19 cellular contexts compared by ENCODE assay signal in the genomic region with DNA sequence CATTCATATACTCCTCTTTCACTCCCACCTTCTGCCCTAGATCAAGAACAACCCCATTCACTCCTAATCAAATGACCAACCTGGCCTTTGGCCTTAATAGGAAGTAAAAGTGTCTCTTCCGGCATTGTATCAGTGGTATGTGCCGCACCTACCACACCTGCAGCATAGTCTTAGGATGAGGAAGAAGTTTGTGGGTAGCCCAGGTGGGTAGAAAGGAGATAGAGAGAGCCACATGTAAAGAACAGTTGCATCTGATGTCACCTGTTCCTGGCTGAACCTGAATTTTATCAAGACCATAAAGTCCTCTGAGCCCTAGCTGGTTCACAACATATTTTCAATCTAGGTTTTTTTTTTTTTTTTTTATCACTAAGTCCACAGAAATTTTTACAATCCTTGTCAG. TPM values are rescaled to one million over a fixed set of nuclear protein-coding genes. Genes with fewer than 3 reads are reported as not detected.
A peak's percentile ranks its signal among the peaks of the same experiment; 100 is the strongest.
DNase-seq lines count a peak whose midpoint lies in the region; ATAC-seq, FAIRE-seq and TF ChIP-seq lines count a peak whose summit lies in the region.
"Had no signal": no experiment of that assay in that cellular context is flagged by ENCODE, and none has a peak within 500 bp of the region (broad histone marks: within the 10 kb centered on the region; RNA-seq: fewer than 3 reads in every experiment).

No MANE protein-coding gene starts in this region.

- no peak overlapping the region for H2AFZ ChIP-seq in HepG2 (ENCODE audit: low read length)
- H2AFZ ChIP-seq in osteoblast (ENCODE audit: low read length) = no peak overlapping the region

- FAIRE-seq in HepG2 (lab: Jason Lieb, UNC) = no peak

- H3K36me3 ChIP-seq in breast epithelium (no peaks in the 10 kb centered on the region), HepG2 (replicated peaks in 1 of 2; ENCODE audit: control insufficient read depth in 1 of 2, insufficient read depth in 2 of 2, low read length in 2 of 2) (no peaks in the 10 kb centered on the region), stomach (no peaks in the 10 kb centered on the region), uterus (no peaks in the 10 kb centered on the region), osteoblast (ENCODE audit: insufficient read depth, low read length) (no peaks in the 10 kb centered on the region), ovary (no peaks in the 10 kb centered on the region)
- H3K36me3 ChIP-seq: SJCRH30 had no signal

- H3K27ac ChIP-seq in breast epithelium (peak overlapping the region; percentile 76 to 81), HepG2 (ENCODE audit: extremely low read length, insufficient read depth, low read length) (peak overlapping the region; percentile 62), stomach (peak overlapping the region in 4 of 5 donors; percentile 28 to 70 (median 54)), uterus (no peak overlapping the region), osteoblast (ENCODE audit: low read depth, low read length) (no peak overlapping the region), ovary (no peak overlapping the region)
- H3K27ac ChIP-seq: SJCRH30 had no signal

- no TSS peak for BruUV-seq in HepG2 (replicated peaks; lab: Mats Ljungman, UMichigan)

- CTCF ChIA-PET in HepG2 (lab: Yijun Ruan, JAX; ENCODE audit: low intra/inter-chr PET ratio, low total read pairs) = no interaction called here

- H3K9me3 ChIP-seq in breast epithelium = no peaks in the 10 kb centered on the region
- H3K9me3 ChIP-seq in HepG2 (ENCODE audit: low read length) = no peaks in the 10 kb centered on the region
- no peaks in the 10 kb centered on the region for H3K9me3 ChIP-seq in stomach
- H3K9me3 ChIP-seq in uterus = no peaks in the 10 kb centered on the region
- H3K9me3 ChIP-seq in osteoblast (ENCODE audit: low read depth, low read length) = no peaks in the 10 kb centered on the region
- no peaks in the 10 kb centered on the region for H3K9me3 ChIP-seq in ovary
- H3K9me3 ChIP-seq: SJCRH30 had no signal

- no peaks in the 10 kb centered on the region for H3K79me2 ChIP-seq in HepG2 (ENCODE audit: insufficient read depth, low read length)
- H3K79me2 ChIP-seq in osteoblast (ENCODE audit: insufficient read depth, low read length) = no peaks in the 10 kb centered on the region

- H3K4me1 ChIP-seq in breast epithelium (no peaks in the 10 kb centered on the region), HepG2 (ENCODE audit: insufficient read depth, low read length) (peaks cover 57% of the 10 kb centered on the region), stomach (peaks cover 0 to 7% (median 0%) of the 10 kb centered on the region in 4 donors), uterus (no peaks in the 10 kb centered on the region), osteoblast (ENCODE audit: insufficient read depth, low read length) (peaks cover 4% of the 10 kb centered on the region), ovary (ENCODE audit: insufficient read depth) (no peaks in the 10 kb centered on the region)

- no peak for TF ChIP-seq RAD21 in HepG2 (CRISPR knock-in tag; IDR thresholded peaks at IDR 0.05)

- TF ChIP-seq EP300 in HepG2 (IDR thresholded peaks at IDR 0.05; ENCODE audit: low read depth in 2 of 2, low read length in 2 of 2) (no peak), HepG2 (CRISPR knock-in tag; IDR thresholded peaks at IDR 0.05; ENCODE audit: borderline replicate concordance) (no peak), stomach (IDR thresholded peaks at IDR 0.05) (no peak), ovary (IDR thresholded peaks at IDR 0.05) (no peak)

- intact Hi-C loops in breast epithelium (cut with DNase I; ENCODE audit: low total_unique reads) = no loop called here
- intact Hi-C loops in HepG2 (cut with micrococcal nuclease; ENCODE audit: unreplicated experiment) = no loop called here
- intact Hi-C loops in stomach (cut with DNase I; ENCODE audit: low total_unique reads) = no loop called here
- intact Hi-C loops in uterus (cut with DNase I; ENCODE audit: low total_unique reads) = no loop called here
- intact Hi-C loops in ovary (cut with DNase I) = no loop called here

- no peak for ATAC-seq in HepG2
- ATAC-seq: T-helper 17 cell had no signal

- no peak overlapping the region for H3K9ac ChIP-seq in HepG2 (ENCODE audit: insufficient read depth, low read depth, low read length)

- TF ChIP-seq CTCF in breast epithelium (IDR thresholded peaks at IDR 0.05) (no peak), HepG2 (CRISPR knock-in tag; IDR thresholded peaks at IDR 0.05) (no peak), stomach (IDR thresholded peaks at IDR 0.05) (no peak), uterus (IDR thresholded peaks at IDR 0.05) (no peak), osteoblast (IDR thresholded peaks at IDR 0.05; ENCODE audit: extremely low read depth, low read depth, low read length) (no peak), ovary (IDR thresholded peaks at IDR 0.05) (no peak)

- 100% methylated on average over 2 of the region's 2 CpGs for WGBS in HepG2 (ENCODE audit: low lambda C conversion rate)
- WGBS in stomach, 5 donors = 25 to 66% (median 31%) methylated on average over 2 of the region's 2 CpGs
- 90 to 95% (median 91%) methylated on average over 2 of the region's 2 CpGs for WGBS in ovary, 3 donors

- H3K4me2 ChIP-seq in HepG2 (ENCODE audit: low read depth, low read length) = no peak overlapping the region
- no peak overlapping the region for H3K4me2 ChIP-seq in osteoblast (ENCODE audit: insufficient read depth, low read length)

- TF ChIP-seq POLR2A in breast epithelium (IDR thresholded peaks at IDR 0.05) (no peak), HepG2 (IDR thresholded peaks at IDR 0.05; ENCODE audit: insufficient read depth in 1 of 2, low read depth in 2 of 2, low read length in 2 of 2) (no peak), stomach (IDR thresholded peaks at IDR 0.05) (no peak), uterus (IDR thresholded peaks at IDR 0.05) (no peak), ovary (IDR thresholded peaks at IDR 0.05) (no peak)

- in situ Hi-C loops in HepG2 (cut with HindIII; ENCODE audit: extremely low pct_ligation_motif_present, low pct_unique_long_range_greater_than_20kb) = no loop called here

- H3K4me3 ChIP-seq in breast epithelium = no peak overlapping the region
- H3K4me3 ChIP-seq in HepG2 (replicated peaks in 1 of 3; ENCODE audit: insufficient read depth in 1 of 3, low read depth in 2 of 3, low read length in 3 of 3) = no peak overlapping the region
- H3K4me3 ChIP-seq in stomach = no peak overlapping the region
- H3K4me3 ChIP-seq in uterus = no peak overlapping the region
- no peak overlapping the region for H3K4me3 ChIP-seq in osteoblast (ENCODE audit: insufficient read depth, low read length)
- no peak overlapping the region for H3K4me3 ChIP-seq in ovary
- H3K4me3 ChIP-seq: SJCRH30 had no signal

- H3K27me3 ChIP-seq in breast epithelium (no peaks in the 10 kb centered on the region), HepG2 (ENCODE audit: control insufficient read depth in 1 of 2, insufficient read depth in 2 of 2, low read length in 2 of 2) (no peaks in the 10 kb centered on the region), stomach (no peaks in the 10 kb centered on the region), uterus (no peaks in the 10 kb centered on the region), osteoblast (ENCODE audit: insufficient read depth, low read length) (peaks cover 4% of the 10 kb centered on the region), ovary (no peaks in the 10 kb centered on the region)
- H3K27me3 ChIP-seq: SJCRH30 had no signal

- H4K20me1 ChIP-seq in HepG2 (ENCODE audit: insufficient read depth, low read length) = no peaks in the 10 kb centered on the region
- H4K20me1 ChIP-seq in osteoblast (ENCODE audit: insufficient read depth, low read length) = no peaks in the 10 kb centered on the region

- POLR2A ChIA-PET in HepG2 (lab: Yijun Ruan, JAX) = no interaction called here

- DNase-seq in HPDE6-E6E7 (ENCODE audit: extremely low spot score) (peak; percentile 42), breast epithelium (ENCODE audit: low spot score in 2 of 2) (no peak), HepG2 (ENCODE audit: low spot score) (no peak), stomach (no peak), uterus (no peak), osteoblast (ENCODE audit: insufficient read length, low spot score, missing footprints) (no peak), NCI-H345 (lab: John Stamatoyannopoulos, UW) (no peak), ovary (no peak)
- DNase-seq: activated CD4-positive, alpha-beta memory T cell treated with anti-CD3 and anti-CD28 coated beads, Interleukin-2, amount 10 ng/mL, durations not matched to agents 7 days and 5 days; activated naive CD4-positive, alpha-beta T cell; CD4-positive, alpha-beta memory T cell; cerebellar nuclear complex; effector memory CD4-positive, alpha-beta T cell; NCI-H1105 treated with DMSO at 0.1 percent for 48 hours; NCI-H526 treated with DMSO at 0.1 percent for 48 hours; nephron progenitor cell; SJCRH30; stimulated activated CD4-positive, alpha-beta T cell treated with anti-CD3 and anti-CD28 coated beads, Interleukin-4, amount 100 ng/mL, for 24 hours; T-helper 17 cell had no signal

RNA-seq across cellular contexts. Expression of gene PTPN12, which starts 55.5 kb away (rescaled TPM):
- 100 to 1,000 TPM; 161 to 176 (median 168) TPM for total RNA-seq in breast epithelium
- 22.9 and 35.3 TPM in 2 replicates for total RNA-seq in HepG2 (2016; rRNA removed; fragmentation: Illumina TruSeq; extraction: Trizol)
- total RNA-seq in HepG2 (2016; cell fraction: cytosol; rRNA removed; fragmentation: Illumina TruSeq; extraction: Trizol; ENCODE audit: low read depth) = 32.8 and 40.0 TPM in 2 replicates
- total RNA-seq in HepG2 (2016; cell fraction: insoluble cytoplasmic fraction; rRNA removed; fragmentation: Illumina TruSeq; extraction: Trizol) = 19.5 and 36.3 TPM in 2 replicates
- 48.8 and 51.3 TPM in 2 replicates for total RNA-seq in HepG2 (2016; cell fraction: membrane; rRNA removed; fragmentation: Illumina TruSeq; extraction: Trizol)
- total RNA-seq in HepG2 (2016; cell fraction: nucleus; rRNA removed; fragmentation: Illumina TruSeq; extraction: Trizol) = 44.6 and 48.2 TPM in 2 replicates
- 56.7 and 56.8 TPM in 2 replicates for polyA plus RNA-seq in HepG2 (2011; rRNA removed)
- 27.3 and 39.9 TPM in 2 replicates for polyA plus RNA-seq in HepG2 (2011; cell fraction: cytosol; rRNA removed)
- 34.8 and 39.2 TPM in 2 replicates for polyA plus RNA-seq in HepG2 (2011; cell fraction: nucleus; rRNA removed)
- polyA plus RNA-seq in HepG2 (2012) = 65.6 and 74.1 TPM in 2 replicates
- 16.9 and 18.5 TPM in 2 replicates for polyA plus RNA-seq in HepG2 (2016; cell fraction: cytosol; fragmentation: Illumina TruSeq; extraction: Trizol; ENCODE audit: low read depth)
- polyA plus RNA-seq in HepG2 (2016; cell fraction: insoluble cytoplasmic fraction; fragmentation: Illumina TruSeq; extraction: Trizol; ENCODE audit: low read depth) = 69.5 and 80.0 TPM in 2 replicates
- 53.8 and 63.6 TPM in 2 replicates for polyA plus RNA-seq in HepG2 (2016; cell fraction: membrane; fragmentation: Illumina TruSeq; extraction: Trizol; ENCODE audit: low read depth)
- polyA plus RNA-seq in HepG2 (2016; cell fraction: nucleus; fragmentation: Illumina TruSeq; extraction: Trizol; ENCODE audit: insufficient read depth, low read depth) = 74.8 and 90.6 TPM in 2 replicates
- polyA minus RNA-seq in HepG2 (2011; rRNA and poly(A)+ RNA removed; ENCODE audit: low replicate concordance) = 18.1 and 19.2 TPM in 2 replicates
- polyA minus RNA-seq in HepG2 (2011; cell fraction: cytosol; rRNA and poly(A)+ RNA removed) = 20.2 and 25.3 TPM in 2 replicates
- polyA minus RNA-seq in HepG2 (2011; cell fraction: nucleus; rRNA and poly(A)+ RNA removed) = 88.3 and 89.4 TPM in 2 replicates
- total RNA-seq in stomach = 100 to 1,000 TPM in 1 of 5 donors, 10 to 100 TPM in 3, 1 to 10 TPM in 1; 8.4 to 147 (median 81.4) TPM
- 10 to 100 TPM; 26.4 to 35.6 (median 27.6) TPM for polyA plus RNA-seq in stomach
- 100 to 1,000 TPM in 2 of 4 donors, 10 to 100 TPM in 2; 52.0 to 123 (median 96.5) TPM for total RNA-seq in uterus
- 78.1 and 80.7 TPM in 2 replicates for total RNA-seq in osteoblast
- total RNA-seq in ovary = 10 to 100 TPM; 45.8 to 90.0 (median 66.5) TPM
- polyA plus RNA-seq in ovary = 10 to 100 TPM; 48.5 to 62.7 TPM

Comparison
In these comparisons a context has a peak if more than half of its experiments do, and no peak if none do; other contexts are left out.
1. H3K27ac ChIP-seq: peak in breast epithelium (2 of 2), HepG2 (single experiment) and stomach (4 of 5); none in uterus (0 of 2), osteoblast (single experiment) and ovary (0 of 2).